Comparison of ENCODE assay signal across 10 cellular contexts in genomic region chr1:186404454-186405051, GRCh38. TPM values are rescaled to one million over a fixed set of nuclear protein-coding genes. Genes with fewer than 3 reads are reported as not detected.
DNase-seq lines count a peak whose midpoint lies in the region; ATAC-seq, FAIRE-seq and TF ChIP-seq lines count a peak whose summit lies in the region.
"Had no signal": no experiment of that assay in that cellular context is flagged by ENCODE, and none has a peak within 500 bp of the region (broad histone marks: within the 10 kb centered on the region; RNA-seq: fewer than 3 reads in every experiment).

No MANE protein-coding gene starts in this region.

- peak; percentile 45 for ATAC-seq in HG02610 (IDR thresholded peaks at IDR 0.05; ENCODE audit: unreplicated experiment)

- DNase-seq in NCI-H1436 (lab: John Stamatoyannopoulos, UW) (peak; percentile 1), NCI-H1436 treated with DMSO at 0.1 percent for 48 hours (lab: John Stamatoyannopoulos, UW) (no peak), NCI-H345 treated with DMSO at 0.1 percent for 48 hours (lab: John Stamatoyannopoulos, UW; ENCODE audit: unreplicated experiment) (peak; percentile 22), astrocyte (ENCODE audit: low read depth) (peak; percentile 50), inferior parietal cortex (ENCODE audit: extremely low spot score) (peak; percentile 72), tibial artery (no peak), activated gamma-delta T cell treated with Interleukin-2 at 50 U/mL for 16 hours (no peak)
- DNase-seq: stimulated activated naive B cell treated with anti-CD40 and anti-IgM and Interleukin-4, amounts not matched to agents 10 μg/mL and 1 μg/mL and 100 μg/mL, for 72 hours had no signal

- H3K9me3 ChIP-seq in astrocyte (ENCODE audit: insufficient read depth, low read depth, low read length) (no peaks in the 10 kb centered on the region), tibial artery (no peaks in the 10 kb centered on the region)

- H3K27me3 Mint-ChIP-seq in astrocyte (ENCODE audit: low read depth, unreplicated experiment) = no peaks in the 10 kb centered on the region
- H3K27me3 Mint-ChIP-seq: stimulated activated naive B cell treated with anti-CD40 and anti-IgM and Interleukin-4, amounts not matched to agents 10 μg/mL and 1 μg/mL and 100 μg/mL, for 72 hours had no signal

- no peak overlapping the region for H3K4me3 Mint-ChIP-seq in astrocyte (ENCODE audit: unreplicated experiment)
- H3K4me3 Mint-ChIP-seq: stimulated activated naive B cell treated with anti-CD40 and anti-IgM and Interleukin-4, amounts not matched to agents 10 μg/mL and 1 μg/mL and 100 μg/mL, for 72 hours had no signal

- no peak overlapping the region for H3K4me2 ChIP-seq in astrocyte (ENCODE audit: low read length)

- TF ChIP-seq CTCF in astrocyte (IDR thresholded peaks at IDR 0.05; ENCODE audit: insufficient read depth, low read depth, low read length) = peak; percentile 71
- TF ChIP-seq CTCF in tibial artery (IDR thresholded peaks at IDR 0.05) = peak; percentile 50 to 51

- H3K27me3 ChIP-seq in astrocyte (ENCODE audit: insufficient read depth, low read length) (no peaks in the 10 kb centered on the region), tibial artery (no peaks in the 10 kb centered on the region)

- H3K9ac ChIP-seq in astrocyte (ENCODE audit: low read length) = no peak overlapping the region

- H3K4me1 ChIP-seq in astrocyte (ENCODE audit: insufficient read depth, low read length) = no peaks in the 10 kb centered on the region
- no peaks in the 10 kb centered on the region for H3K4me1 ChIP-seq in tibial artery

- no peaks in the 10 kb centered on the region for H3K79me2 ChIP-seq in astrocyte (ENCODE audit: insufficient read depth, low read length)

- intact Hi-C loops in tibial artery (cut with DNase I; ENCODE audit: low total_unique reads) = loop anchor here (10.0 kb wide), 1 partner anchor 580 kb away; no protein-coding TSS in a partner anchor

- H4K20me1 ChIP-seq in astrocyte (ENCODE audit: insufficient read depth, low read length) = no peaks in the 10 kb centered on the region

- H3K4me3 ChIP-seq in astrocyte (ENCODE audit: insufficient read depth, low read depth, low read length) = no peak overlapping the region
- H3K4me3 ChIP-seq in tibial artery = no peak overlapping the region

- peaks cover 2% of the 10 kb centered on the region for H3K4me1 Mint-ChIP-seq in astrocyte (ENCODE audit: low read depth, unreplicated experiment)
- H3K4me1 Mint-ChIP-seq: stimulated activated naive B cell treated with anti-CD40 and anti-IgM and Interleukin-4, amounts not matched to agents 10 μg/mL and 1 μg/mL and 100 μg/mL, for 72 hours had no signal

- peak; percentile 60 for FAIRE-seq in astrocyte (lab: Jason Lieb, UNC)

- no peak overlapping the region for H2AFZ ChIP-seq in astrocyte (ENCODE audit: low read depth, low read length)

- H3K27ac Mint-ChIP-seq in astrocyte (ENCODE audit: unreplicated experiment) = no peak overlapping the region
- H3K27ac Mint-ChIP-seq: activated naive CD4-positive, alpha-beta T cell treated with anti-CD3 and anti-CD28 coated beads, Interleukin-2, amount 50 U/mL, for 72 hours; stimulated activated naive B cell treated with anti-CD40 and anti-IgM and Interleukin-4, amounts not matched to agents 10 μg/mL and 1 μg/mL and 100 μg/mL, for 72 hours had no signal

- H3K36me3 ChIP-seq in astrocyte (ENCODE audit: insufficient read depth, low read length) = peaks cover 37% of the 10 kb centered on the region
- H3K36me3 ChIP-seq in tibial artery = peaks cover 33 to 53% (median 38%) of the 10 kb centered on the region in 3 donors

- no peak overlapping the region for H3K27ac ChIP-seq in astrocyte (ENCODE audit: low read depth, low read length)
- no peak overlapping the region for H3K27ac ChIP-seq in tibial artery

- no peaks in the 10 kb centered on the region for H3K9me3 Mint-ChIP-seq in astrocyte (ENCODE audit: unreplicated experiment)
- H3K9me3 Mint-ChIP-seq: activated naive CD4-positive, alpha-beta T cell treated with anti-CD3 and anti-CD28 coated beads, Interleukin-2, amount 50 U/mL, for 72 hours; stimulated activated naive B cell treated with anti-CD40 and anti-IgM and Interleukin-4, amounts not matched to agents 10 μg/mL and 1 μg/mL and 100 μg/mL, for 72 hours had no signal

- peaks cover 7% of the 10 kb centered on the region for H3K36me3 Mint-ChIP-seq in astrocyte (ENCODE audit: low read depth, unreplicated experiment)

RNA-seq across cellular contexts. Expression of gene ODR4, which starts 28.9 kb away (rescaled TPM):
- 21.3 and 22.1 TPM in 2 replicates for total RNA-seq in astrocyte

RNA-seq across cellular contexts. Expression of gene TPR, which starts 29.5 kb away (rescaled TPM):
- 78.5 and 83.8 TPM in 2 replicates for total RNA-seq in astrocyte

RNA-seq across cellular contexts. Expression of gene PDC, which starts 56.4 kb away (rescaled TPM):
- not detected in 2 replicates for total RNA-seq in astrocyte
- total RNA-seq: activated naive CD4-positive, alpha-beta T cell treated with anti-CD3 and anti-CD28 coated beads, Interleukin-2, amount 50 U/mL, for 72 hours had no signal

Comparison
In these comparisons a context has a peak if more than half of its experiments do, and no peak if none do; other contexts are left out.
1. DNase-seq: peak in NCI-H1436 (single experiment), NCI-H345 treated with DMSO at 0.1 percent for 48 hours (single experiment), astrocyte (single experiment) and inferior parietal cortex (single experiment); none in NCI-H1436 treated with DMSO at 0.1 percent for 48 hours (single experiment), tibial artery (0 of 2) and activated gamma-delta T cell treated with Interleukin-2 at 50 U/mL for 16 hours (single experiment).